ENCODE assay signal across 25 cellular contexts in genomic region chr7:55172161-55172560, GRCh38.
DNase-seq lines count a peak whose midpoint lies in the region; ATAC-seq and TF ChIP-seq lines count a peak whose summit lies in the region.
"Had no signal": no experiment of that assay in that cellular context is flagged by ENCODE, and none has a peak within 500 bp of the region (broad histone marks: within the 10 kb centered on the region; RNA-seq: fewer than 3 reads in every experiment).

No MANE protein-coding gene starts in this region.

- peak overlapping the region; percentile 53 for H3K27ac Mint-ChIP-seq in MCF 10A (ENCODE audit: low read depth, unreplicated experiment)
- H3K27ac Mint-ChIP-seq: CD4-positive, alpha-beta T cell had no signal

- in situ Hi-C loops in brain microvascular endothelial cell (cut with HindIII; ENCODE audit: low pct_ligation_motif_present, low sequenced_read_pairs), result no loop called here

- H3K4me3 Mint-ChIP-seq in MCF 10A (ENCODE audit: unreplicated experiment), result no peak overlapping the region
- H3K4me3 Mint-ChIP-seq: CD4-positive, alpha-beta T cell had no signal

- no peaks in the 10 kb centered on the region for H3K27me3 Mint-ChIP-seq in MCF 10A (ENCODE audit: insufficient read depth, unreplicated experiment)

- H3K36me3 Mint-ChIP-seq in MCF 10A (ENCODE audit: insufficient read depth, unreplicated experiment), result peaks cover 93% of the 10 kb centered on the region

- no peak for ATAC-seq in GM21360 (IDR thresholded peaks at IDR 0.05; ENCODE audit: unreplicated experiment)
- ATAC-seq in GM19455 (IDR thresholded peaks at IDR 0.05; ENCODE audit: unreplicated experiment), result no peak

- H3K36me3 ChIP-seq in breast epithelium (peaks cover 7% of the 10 kb centered on the region), brain microvascular endothelial cell (replicated peaks) (peaks cover 71% of the 10 kb centered on the region)
- H3K36me3 ChIP-seq: BLaER1 had no signal

- H3K4me1 Mint-ChIP-seq in MCF 10A (ENCODE audit: insufficient read depth, unreplicated experiment), result peaks cover 10% of the 10 kb centered on the region

- no peak for DNase-seq in MCF 10A (ENCODE audit: unreplicated experiment)
- no peak for DNase-seq in breast epithelium (ENCODE audit: low spot score in 2 of 2)
- peak; percentile 22 for DNase-seq in brain microvascular endothelial cell
- peak; percentile 92 for DNase-seq in iris pigment epithelial cell (ENCODE audit: low read depth)
- DNase-seq in NCI-H1436 treated with DMSO at 0.1 percent for 48 hours (lab: John Stamatoyannopoulos, UW), result no peak
- no peak for DNase-seq in NCI-H748 treated with DMSO at 0.1 percent for 48 hours (lab: John Stamatoyannopoulos, UW)
- DNase-seq: ACHN; CD4-positive, alpha-beta T cell; DMS 273 treated with DMSO at 0.1 percent for 48 hours; H7; Kasumi-1; MM.1S; NCI-H1092 treated with DMSO at 0.1 percent for 48 hours; NCI-H146; NCI-H2029 treated with DMSO at 0.1 percent for 48 hours; NCI-H2171; NCI-H345; NCI-H524; Peyer's patch had no signal

- H3K27me3 ChIP-seq in breast epithelium (no peaks in the 10 kb centered on the region), brain microvascular endothelial cell (replicated peaks) (no peaks in the 10 kb centered on the region)
- H3K27me3 ChIP-seq: BLaER1, Peyer's patch, SJSA1 had no signal

- H3K27ac ChIP-seq in breast epithelium (no peak overlapping the region), brain microvascular endothelial cell (no peak overlapping the region)
- H3K27ac ChIP-seq: 22Rv1, BLaER1, Peyer's patch, SJSA1 had no signal

- POLR2A ChIA-PET in MCF 10A (lab: Yijun Ruan, JAX), result interaction anchor here (0.7 kb wide), 1 partner anchor 25 kb away, joined by 3 read pairs; no protein-coding TSS in a partner anchor

- peaks cover 0 to 4% of the 10 kb centered on the region in 2 donors for H3K4me1 ChIP-seq in breast epithelium

- intact Hi-C loops in MCF 10A (cut with micrococcal nuclease) (no loop called here), breast epithelium (cut with DNase I; ENCODE audit: low total_unique reads) (no loop called here)

- BruUV-seq in MCF 10A (replicated peaks; lab: Mats Ljungman, UMichigan), result no TSS peak

- no peak for TF ChIP-seq CTCF in MCF 10A (IDR thresholded peaks at IDR 0.05; ENCODE audit: unreplicated experiment)
- TF ChIP-seq CTCF in breast epithelium (IDR thresholded peaks at IDR 0.05), result no peak
- TF ChIP-seq CTCF in brain microvascular endothelial cell (IDR thresholded peaks at IDR 0.05; ENCODE audit: low read depth, low read length, missing control alignments), result no peak

- no peaks in the 10 kb centered on the region for H3K9me3 Mint-ChIP-seq in MCF 10A (ENCODE audit: unreplicated experiment)

- CTCF ChIA-PET in MCF 10A (lab: Yijun Ruan, JAX), result interaction anchor here (1.2 to 1.9 kb wide), 2 partner anchors 83 to 399 kb away, joined by 3 to 6 read pairs; no protein-coding TSS in a partner anchor

- H3K4me3 ChIP-seq in breast epithelium (no peak overlapping the region), brain microvascular endothelial cell (ENCODE audit: low read depth, low read length) (no peak overlapping the region)
- H3K4me3 ChIP-seq: BLaER1, Peyer's patch, SJSA1 had no signal

- H3K9me3 ChIP-seq in breast epithelium, result no peaks in the 10 kb centered on the region
- H3K9me3 ChIP-seq: BLaER1, Caco-2, Peyer's patch, SJSA1 had no signal

- TF ChIP-seq POLR2A in breast epithelium (IDR thresholded peaks at IDR 0.05), result no peak

Comparison
In these comparisons a context has a peak if more than half of its experiments do, and no peak if none do; other contexts are left out.
1. DNase-seq: peak in brain microvascular endothelial cell (single experiment) and iris pigment epithelial cell (single experiment); none in MCF 10A (single experiment), breast epithelium (0 of 2), NCI-H1436 treated with DMSO at 0.1 percent for 48 hours (single experiment) and NCI-H748 treated with DMSO at 0.1 percent for 48 hours (single experiment).